ENCODE assay signal across 1 cellular context in the genomic region with DNA sequence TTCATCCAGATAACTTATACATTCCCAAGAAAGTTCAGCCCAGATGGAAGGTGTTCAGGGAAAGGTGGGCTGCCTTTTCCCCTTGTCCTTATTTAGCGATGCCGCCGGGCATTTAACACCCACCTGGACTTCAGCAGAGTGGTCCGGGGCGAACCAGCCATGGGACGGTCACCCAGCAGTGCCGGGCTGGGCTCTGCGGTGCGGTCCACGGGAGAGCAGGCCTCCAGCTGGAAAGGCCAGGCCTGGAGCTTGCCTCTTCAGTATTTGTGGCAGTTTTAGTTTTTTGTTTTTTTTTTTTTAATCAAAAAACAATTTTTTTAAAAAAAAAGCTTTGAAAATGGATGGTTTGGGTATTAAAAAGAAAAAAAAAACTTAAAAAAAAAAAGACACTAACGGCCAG.
TF ChIP-seq lines count a peak whose summit lies in the region.

No MANE protein-coding gene starts in this region.

TF ChIP-seq in HepG2, 621 proteins besides CTCF, POLR2A, EP300 and RAD21:
- TF ChIP-seq SMAD9 (CRISPR knock-in tag; IDR thresholded peaks at IDR 0.05) (no peak), ATRX (CRISPR knock-in tag; IDR thresholded peaks at IDR 0.05; ENCODE audit: borderline replicate concordance) (no peak), ZNF331 (CRISPR knock-in tag; IDR thresholded peaks at IDR 0.05) (peak; percentile 99), KDM2A (CRISPR knock-in tag; IDR thresholded peaks at IDR 0.05; ENCODE audit: borderline replicate concordance, low read depth) (0 out of 2 replicates have a peak, but pooled peaks have one; percentile 13), TCF7L2 (IDR thresholded peaks at IDR 0.05; ENCODE audit: low read depth, low read length) (no peak), ZIK1 (CRISPR knock-in tag; IDR thresholded peaks at IDR 0.05; ENCODE audit: borderline replicate concordance, low read depth) (no peak), NAIF1 (CRISPR knock-in tag; IDR thresholded peaks at IDR 0.05; ENCODE audit: borderline replicate concordance) (peak; percentile 30; the same call in 1 of the 2 replicates), ZNF501 (CRISPR knock-in tag; IDR thresholded peaks at IDR 0.05) (peak; percentile 13; the same call in 1 of the 2 replicates), FOXO4 (CRISPR knock-in tag; conservative IDR thresholded peaks at IDR 0.05) (no peak), ZNF224 (CRISPR knock-in tag; IDR thresholded peaks at IDR 0.05) (no peak), RFX3 (CRISPR knock-in tag; IDR thresholded peaks at IDR 0.05) (no peak), RBAK (CRISPR knock-in tag; IDR thresholded peaks at IDR 0.05) (no peak), GTF3A (CRISPR knock-in tag; conservative IDR thresholded peaks at IDR 0.05) (no peak)
- TF ChIP-seq, protein P1, sequence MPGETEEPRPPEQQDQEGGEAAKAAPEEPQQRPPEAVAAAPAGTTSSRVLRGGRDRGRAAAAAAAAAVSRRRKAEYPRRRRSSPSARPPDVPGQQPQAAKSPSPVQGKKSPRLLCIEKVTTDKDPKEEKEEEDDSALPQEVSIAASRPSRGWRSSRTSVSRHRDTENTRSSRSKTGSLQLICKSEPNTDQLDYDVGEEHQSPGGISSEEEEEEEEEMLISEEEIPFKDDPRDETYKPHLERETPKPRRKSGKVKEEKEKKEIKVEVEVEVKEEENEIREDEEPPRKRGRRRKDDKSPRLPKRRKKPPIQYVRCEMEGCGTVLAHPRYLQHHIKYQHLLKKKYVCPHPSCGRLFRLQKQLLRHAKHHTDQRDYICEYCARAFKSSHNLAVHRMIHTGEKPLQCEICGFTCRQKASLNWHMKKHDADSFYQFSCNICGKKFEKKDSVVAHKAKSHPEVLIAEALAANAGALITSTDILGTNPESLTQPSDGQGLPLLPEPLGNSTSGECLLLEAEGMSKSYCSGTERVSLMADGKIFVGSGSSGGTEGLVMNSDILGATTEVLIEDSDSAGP (CRISPR knock-in tag; IDR thresholded peaks at IDR 0.05; ENCODE audit: borderline replicate concordance) = peak; percentile 0
TF ChIP-seq in HepG2: peak in this region for 5.
